In the genomic region with DNA sequence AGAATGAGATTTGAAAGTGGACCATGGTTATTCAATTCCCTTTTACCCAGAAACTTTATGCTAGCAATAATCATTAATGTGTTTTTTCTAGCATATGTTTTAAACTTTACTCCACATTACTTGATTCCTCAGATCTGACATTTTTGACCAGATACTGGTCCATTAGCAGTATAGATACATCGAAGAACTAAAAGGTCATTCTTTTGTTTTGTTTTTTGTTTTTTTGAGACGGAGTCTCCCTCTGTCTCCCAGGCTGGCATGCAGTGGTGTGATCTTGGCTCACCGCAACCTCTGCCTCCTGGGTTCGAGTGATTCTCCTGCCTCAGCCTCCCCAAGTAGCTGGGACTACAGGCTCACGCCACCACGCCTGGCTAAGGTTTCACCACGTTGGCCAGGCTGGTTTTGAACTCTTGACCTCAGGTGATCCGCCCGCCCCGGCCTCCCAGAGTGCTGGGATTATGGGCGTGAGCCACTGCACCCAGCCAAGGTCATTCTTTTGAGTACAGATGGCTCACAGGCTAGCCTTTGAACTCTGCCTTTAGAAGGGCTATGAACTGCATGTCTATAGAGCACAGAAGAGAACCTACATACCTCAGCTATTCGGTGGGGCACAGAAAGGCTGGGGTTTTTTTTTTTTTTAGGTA, we compare ENCODE assay signal across 22 cellular contexts. TPM values are rescaled to one million over a fixed set of nuclear protein-coding genes. Genes with fewer than 3 reads are reported as not detected.
DNase-seq lines count a peak whose midpoint lies in the region; ATAC-seq and TF ChIP-seq lines count a peak whose summit lies in the region.
"Had no signal": no experiment of that assay in that cellular context is flagged by ENCODE, and none has a peak within 500 bp of the region (broad histone marks: within the 10 kb centered on the region; RNA-seq: fewer than 3 reads in every experiment).

No MANE protein-coding gene starts in this region.

- H3K27me3 Mint-ChIP-seq in activated B cell treated with CpG ODN at 0.5 μM for 24 hours (no peaks in the 10 kb centered on the region), mesothelial cell of epicardium (ENCODE audit: low read depth) (no peaks in the 10 kb centered on the region), T-cell (no peaks in the 10 kb centered on the region)
- no peaks in the 10 kb centered on the region for H3K27me3 Mint-ChIP-seq in effector memory CD8-positive, alpha-beta T cell
- H3K27me3 Mint-ChIP-seq: activated CD8-positive, alpha-beta memory T cell treated with anti-CD3 and anti-CD28 coated beads, Interleukin-2, amount 10 ng/mL, durations not matched to agents 7 days and 5 days had no signal

- H3K27me3 ChIP-seq in subcutaneous abdominal adipose tissue (ENCODE audit: control insufficient read depth in 5 of 5, insufficient read depth in 4 of 5, low read length in 5 of 5): no peaks in the 10 kb centered on the region
- H3K27me3 ChIP-seq: gastroesophageal sphincter had no signal

- DNase-seq in NCI-H82 (lab: John Stamatoyannopoulos, UW): peak; percentile 14
- DNase-seq in NCI-H82 treated with DMSO at 0.1 percent for 48 hours (lab: John Stamatoyannopoulos, UW; ENCODE audit: unreplicated experiment): no peak
- DNase-seq in activated B cell treated with CpG ODN at 0.5 μM for 24 hours: no peak
- DNase-seq in mesothelial cell of epicardium (ENCODE audit: low spot score in 2 of 2, unreplicated experiment in 2 of 2): no peak
- no peak for DNase-seq in effector memory CD8-positive, alpha-beta T cell
- DNase-seq in T-cell: no peak
- DNase-seq: activated CD8-positive, alpha-beta memory T cell treated with anti-CD3 and anti-CD28 coated beads, Interleukin-2, amount 10 ng/mL, durations not matched to agents 7 days and 5 days; activated gamma-delta T cell; aorta; C1 segment of cervical spinal cord; DMS79; NCI-H2029 treated with DMSO at 0.1 percent for 48 hours; NCI-H526; nucleus accumbens had no signal

- TF ChIP-seq CTCF in activated B cell treated with CpG ODN at 0.5 μM for 24 hours (IDR thresholded peaks at IDR 0.05): no peak
- no peak for TF ChIP-seq CTCF in mesothelial cell of epicardium (IDR thresholded peaks at IDR 0.05; ENCODE audit: unreplicated experiment)

- POLR2A ChIA-PET in activated B cell treated with CpG ODN at 0.5 μM for 24 hours (lab: Charles Lee): interaction anchor here (0.6 to 1.6 kb wide), 6 partner anchors 10 to 879 kb away, joined by 3 to 8 read pairs (median 6); no protein-coding TSS in a partner anchor
- POLR2A ChIA-PET in T-cell (lab: Charles Lee): interaction anchor here (0.6 kb wide), 2 partner anchors 1150 to 1623 kb away, joined by 3 to 7 read pairs; no protein-coding TSS in a partner anchor

- no peak for ATAC-seq in activated B cell treated with CpG ODN at 0.5 μM for 24 hours (ENCODE audit: low read depth)
- ATAC-seq in HG02885 (IDR thresholded peaks at IDR 0.05; ENCODE audit: poor library complexity, unreplicated experiment): no peak
- no peak for ATAC-seq in effector memory CD8-positive, alpha-beta T cell (replicated peaks)
- ATAC-seq in T-cell (replicated peaks in 1 of 4): no peak
- ATAC-seq: activated CD8-positive, alpha-beta memory T cell treated with anti-CD3 and anti-CD28 coated beads, Interleukin-2, amount 10 ng/mL, durations not matched to agents 7 days and 5 days; gastroesophageal sphincter had no signal

- H3K4me3 Mint-ChIP-seq in activated B cell treated with CpG ODN at 0.5 μM for 24 hours (peak overlapping the region; percentile 52), mesothelial cell of epicardium (no peak overlapping the region), T-cell (no peak overlapping the region)
- H3K4me3 Mint-ChIP-seq in effector memory CD8-positive, alpha-beta T cell: no peak overlapping the region
- H3K4me3 Mint-ChIP-seq: activated CD8-positive, alpha-beta memory T cell treated with anti-CD3 and anti-CD28 coated beads, Interleukin-2, amount 10 ng/mL, durations not matched to agents 7 days and 5 days had no signal

- H3K36me3 ChIP-seq in subcutaneous abdominal adipose tissue (ENCODE audit: control insufficient read depth in 5 of 5, insufficient read depth in 5 of 5, low read length in 5 of 5): peaks cover 9 to 32% (median 18%) of the 10 kb centered on the region in 5 donors

- CTCF ChIA-PET in activated B cell treated with CpG ODN at 0.5 μM for 24 hours (lab: Charles Lee) (no interaction called here), T-cell (lab: Charles Lee) (no interaction called here)

- peak overlapping the region; percentile 77 for H3K27ac ChIP-seq in subcutaneous abdominal adipose tissue (ENCODE audit: low read depth, low read length)
- H3K27ac ChIP-seq: gastroesophageal sphincter, RWPE1 had no signal

- no peaks in the 10 kb centered on the region for H3K9me3 Mint-ChIP-seq in activated B cell treated with CpG ODN at 0.5 μM for 24 hours
- no peaks in the 10 kb centered on the region for H3K9me3 Mint-ChIP-seq in mesothelial cell of epicardium
- no peaks in the 10 kb centered on the region for H3K9me3 Mint-ChIP-seq in effector memory CD8-positive, alpha-beta T cell
- H3K9me3 Mint-ChIP-seq in T-cell: no peaks in the 10 kb centered on the region

- H3K36me3 Mint-ChIP-seq in activated B cell treated with CpG ODN at 0.5 μM for 24 hours (ENCODE audit: low read depth) (peaks cover 28% of the 10 kb centered on the region), mesothelial cell of epicardium (peaks cover 21% of the 10 kb centered on the region), T-cell (peaks cover 31% of the 10 kb centered on the region)
- H3K36me3 Mint-ChIP-seq in effector memory CD8-positive, alpha-beta T cell (ENCODE audit: insufficient read depth): peaks cover 36% of the 10 kb centered on the region

- H3K4me3 ChIP-seq in subcutaneous abdominal adipose tissue (ENCODE audit: low read depth in 1 of 5, low read length in 5 of 5): no peak overlapping the region
- H3K4me3 ChIP-seq: gastroesophageal sphincter, smooth muscle cell had no signal

- H3K27ac Mint-ChIP-seq in activated B cell treated with CpG ODN at 0.5 μM for 24 hours: peak overlapping the region; percentile 76
- H3K27ac Mint-ChIP-seq in mesothelial cell of epicardium: peak overlapping the region; percentile 34
- no peak overlapping the region for H3K27ac Mint-ChIP-seq in effector memory CD8-positive, alpha-beta T cell
- H3K27ac Mint-ChIP-seq in T-cell: no peak overlapping the region
- H3K27ac Mint-ChIP-seq: activated CD8-positive, alpha-beta memory T cell treated with anti-CD3 and anti-CD28 coated beads, Interleukin-2, amount 10 ng/mL, durations not matched to agents 7 days and 5 days had no signal

- peaks cover 20% of the 10 kb centered on the region for H3K4me1 Mint-ChIP-seq in activated B cell treated with CpG ODN at 0.5 μM for 24 hours
- H3K4me1 Mint-ChIP-seq in mesothelial cell of epicardium: peaks cover 18% of the 10 kb centered on the region
- no peaks in the 10 kb centered on the region for H3K4me1 Mint-ChIP-seq in effector memory CD8-positive, alpha-beta T cell (ENCODE audit: low read depth in 2 of 2)
- H3K4me1 Mint-ChIP-seq in T-cell: peaks cover 0 to 4% (median 0%) of the 10 kb centered on the region in 3 donors
- H3K4me1 Mint-ChIP-seq: activated CD8-positive, alpha-beta memory T cell treated with anti-CD3 and anti-CD28 coated beads, Interleukin-2, amount 10 ng/mL, durations not matched to agents 7 days and 5 days had no signal

- intact Hi-C loops in activated B cell treated with CpG ODN at 0.5 μM for 24 hours (cut with micrococcal nuclease): loop anchor here (1.0 kb wide), 1 partner anchor 28 kb away; the partner anchor contains the start of gene CHP1

- peaks cover 2 to 62% (median 50%) of the 10 kb centered on the region in 5 donors for H3K4me1 ChIP-seq in subcutaneous abdominal adipose tissue (ENCODE audit: control insufficient read depth in 5 of 5, insufficient read depth in 5 of 5, low read length in 5 of 5)
- H3K4me1 ChIP-seq: gastroesophageal sphincter had no signal

- peak overlapping the region in 4 of 5 donors; percentile 21 to 63 (median 43) for H3K9ac ChIP-seq in subcutaneous abdominal adipose tissue (ENCODE audit: low read length in 5 of 5)

- no peaks in the 10 kb centered on the region for H3K9me3 ChIP-seq in subcutaneous abdominal adipose tissue (ENCODE audit: control insufficient read depth in 5 of 5, low read length in 5 of 5)
- H3K9me3 ChIP-seq: gastroesophageal sphincter had no signal

RNA-seq across cellular contexts. Expression of gene CHP1, which starts 28.6 kb away (rescaled TPM):
- total RNA-seq in activated B cell treated with CpG ODN at 0.5 μM for 24 hours (47.9 and 58.5 TPM in 2 replicates), mesothelial cell of epicardium (51.8 to 58.4 TPM (median 54.1 TPM) in 3 replicates), T-cell (10 to 100 TPM; 20.5 to 34.4 (median 31.1) TPM)

RNA-seq across cellular contexts. Expression of gene EXD1, which starts 29.1 kb away (rescaled TPM):
- total RNA-seq in activated B cell treated with CpG ODN at 0.5 μM for 24 hours (not detected in 2 replicates), mesothelial cell of epicardium (not detected in 3 replicates), T-cell (not detected)
- total RNA-seq: activated CD8-positive, alpha-beta memory T cell treated with anti-CD3 and anti-CD28 coated beads, Interleukin-2, amount 10 ng/mL, durations not matched to agents 7 days and 5 days; aorta; endothelial cell of umbilical vein; gastroesophageal sphincter; T-helper 1 cell treated with Interleukin-12 subunit alpha and Interleukin-12 subunit beta and Interleukin-4 antibody, amounts not matched to agents 30 ng/mL and 1 ng/mL, for 36 hours; urinary bladder had no signal

Comparison
In these comparisons a context has a peak if more than half of its experiments do, and no peak if none do; other contexts are left out.
1. H3K27ac Mint-ChIP-seq: peak in activated B cell treated with CpG ODN at 0.5 μM for 24 hours (single experiment) and mesothelial cell of epicardium (single experiment); none in effector memory CD8-positive, alpha-beta T cell (0 of 2) and T-cell (0 of 2).